8 cellular contexts compared by ENCODE assay signal in the genomic region with DNA sequence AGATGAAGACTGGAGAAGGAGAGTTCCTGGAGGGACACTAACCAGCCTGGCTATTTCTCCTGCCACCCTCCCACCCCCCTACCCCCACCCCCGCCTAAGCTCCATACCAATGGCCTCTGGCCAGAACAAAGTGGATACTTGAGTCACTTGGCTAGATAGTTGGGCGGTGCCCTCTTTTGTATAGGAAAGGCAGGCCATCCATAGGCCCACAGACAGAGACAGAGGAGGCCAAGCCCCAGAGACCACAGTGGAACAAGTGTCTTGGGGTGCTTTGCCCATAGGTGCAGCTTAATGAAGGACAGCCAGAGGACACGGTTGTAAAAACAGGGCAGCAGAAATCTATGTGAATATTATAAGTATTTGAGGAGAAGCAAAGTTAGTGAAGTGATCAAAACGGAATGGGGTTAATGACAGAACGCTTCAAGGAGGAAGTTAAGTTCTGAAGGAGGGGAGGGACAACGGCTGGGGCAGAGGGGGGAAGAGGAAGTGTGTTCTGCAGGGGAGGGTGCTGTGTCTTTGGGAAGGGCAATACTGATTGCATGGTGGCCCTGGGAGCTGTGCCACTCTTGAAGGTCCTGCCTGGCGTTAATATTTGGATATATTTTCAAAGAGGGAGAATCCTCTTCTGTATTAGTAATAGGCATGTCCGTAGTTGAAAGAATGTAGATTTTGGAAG. TPM values are rescaled to one million over a fixed set of nuclear protein-coding genes. Genes with fewer than 3 reads are reported as not detected.
A peak's percentile ranks its signal among the peaks of the same experiment; 100 is the strongest.
DNase-seq lines count a peak whose midpoint lies in the region; ATAC-seq, FAIRE-seq and TF ChIP-seq lines count a peak whose summit lies in the region.

No MANE protein-coding gene starts in this region.

- ATAC-seq in GM18498 (IDR thresholded peaks at IDR 0.05; ENCODE audit: unreplicated experiment) (peak; percentile 52), GM21825 (IDR thresholded peaks at IDR 0.05; ENCODE audit: unreplicated experiment) (peak; percentile 45)

- H3K9me3 ChIP-seq in colonic mucosa (no peaks in the 10 kb centered on the region), thymus (ENCODE audit: control insufficient read depth) (no peaks in the 10 kb centered on the region)

- 14% methylated on average over 8 of the region's 8 CpGs for WGBS in thymus

- FAIRE-seq in urothelium cell line (lab: Jason Lieb, UNC) = no peak

- peak overlapping the region; percentile 27 for H3K4me3 ChIP-seq in NB4 (ENCODE audit: low read depth, low read length)
- H3K4me3 ChIP-seq in colonic mucosa = no peak overlapping the region
- peak overlapping the region; percentile 33 for H3K4me3 ChIP-seq in thymus (ENCODE audit: low read length)

- no peak for TF ChIP-seq POLR2A in NB4 (IDR thresholded peaks at IDR 0.05; ENCODE audit: extremely low read depth, insufficient read length)

- intact Hi-C loops in colonic mucosa (cut with DNase I) = no loop called here

- H3K27me3 ChIP-seq in colonic mucosa (no peaks in the 10 kb centered on the region), thymus (ENCODE audit: control insufficient read depth, insufficient read depth) (no peaks in the 10 kb centered on the region)

- H3K4me1 ChIP-seq in colonic mucosa (peaks cover 8% of the 10 kb centered on the region), thymus (ENCODE audit: control insufficient read depth, insufficient read depth, low read length) (peaks cover 83% of the 10 kb centered on the region)

- TF ChIP-seq CTCF in NB4 (IDR thresholded peaks at IDR 0.05; ENCODE audit: low read depth, low read length) (no peak), colonic mucosa (IDR thresholded peaks at IDR 0.05) (no peak)

- H3K9ac ChIP-seq in colonic mucosa (ENCODE audit: low read depth in 2 of 2, low read length in 2 of 2) = no peak overlapping the region

- DNase-seq in NB4 (ENCODE audit: low read depth) (peak; percentile 92), colonic mucosa (no peak), urothelium cell line (ENCODE audit: low spot score) (no peak), NCI-H1436 (lab: John Stamatoyannopoulos, UW) (no peak), superior temporal gyrus (ENCODE audit: extremely low spot score) (no peak)

- H3K36me3 ChIP-seq in colonic mucosa (no peaks in the 10 kb centered on the region), thymus (ENCODE audit: control insufficient read depth, insufficient read depth) (peaks cover 3% of the 10 kb centered on the region)

- H3K27ac ChIP-seq in colonic mucosa (peak overlapping the region; percentile 55), thymus (ENCODE audit: low read depth) (peak overlapping the region; percentile 87)

RNA-seq across cellular contexts. Expression of gene FLI1, which starts 32.7 kb away (rescaled TPM):
- total RNA-seq in colonic mucosa = 1 to 10 TPM; 5.3 to 6.6 TPM
- polyA plus RNA-seq in thymus = 42.7 TPM
